Comparison of ENCODE assay signal across 1 cellular context in genomic region chr4:169009281-169010124, GRCh38.
TF ChIP-seq lines count a peak whose summit lies in the region.

No MANE protein-coding gene starts in this region.

TF ChIP-seq in K562, 482 proteins besides CTCF, POLR2A, EP300 and RAD21 (continued from another document and continues in another):
- no peak for TF ChIP-seq ARNT (IDR thresholded peaks at IDR 0.05)
- TF ChIP-seq MTA2 (IDR thresholded peaks at IDR 0.05; ENCODE audit: low read depth), result no peak
- peak; percentile 84; the same call in 1 of the 2 replicates for TF ChIP-seq BRD4 (IDR thresholded peaks at IDR 0.05)
- no peak for TF ChIP-seq HDAC1 (IDR thresholded peaks at IDR 0.05)
- no peak for TF ChIP-seq SNRNP70 (optimal IDR thresholded peaks at IDR 0.05; ENCODE audit: low read depth, low read length)
- no peak for TF ChIP-seq SAFB (IDR thresholded peaks at IDR 0.05; ENCODE audit: borderline replicate concordance, low read depth, low read length)
- no peak for TF ChIP-seq ZHX1 (conservative IDR thresholded peaks at IDR 0.05; ENCODE audit: low read length)
- TF ChIP-seq VEZF1 (CRISPR knock-in tag; IDR thresholded peaks at IDR 0.05), result peak; percentile 49; the same call in 1 of the 2 replicates
- TF ChIP-seq PML (IDR thresholded peaks at IDR 0.05; ENCODE audit: low read length), result no peak; the same call in 1 of the 2 replicates
- TF ChIP-seq BDP1 (IDR thresholded peaks at IDR 0.05; ENCODE audit: insufficient read depth, insufficient read length), result no peak
- TF ChIP-seq STAG1 (CRISPR knock-in tag; IDR thresholded peaks at IDR 0.05; ENCODE audit: borderline replicate concordance), result no peak
- no peak for TF ChIP-seq ZKSCAN1 (IDR thresholded peaks at IDR 0.05; ENCODE audit: low read depth, low read length)
- TF ChIP-seq ZNF12 (CRISPR knock-in tag; IDR thresholded peaks at IDR 0.05), result no peak
- no peak for TF ChIP-seq PTRF (tag; IDR thresholded peaks at IDR 0.05)
- peak; percentile 60; the same call in 1 of the 2 replicates for TF ChIP-seq SMARCA4 (IDR thresholded peaks at IDR 0.05)
- no peak for TF ChIP-seq ZNF232 (CRISPR knock-in tag; IDR thresholded peaks at IDR 0.05)
- TF ChIP-seq ZC3H4 (CRISPR knock-in tag; IDR thresholded peaks at IDR 0.05; ENCODE audit: borderline replicate concordance), result no peak
- TF ChIP-seq NCOA2 (IDR thresholded peaks at IDR 0.05; ENCODE audit: partially characterized antibody in 2 of 2), result no peak
- peak; percentile 93 for TF ChIP-seq ZNF511 (CRISPR knock-in tag; IDR thresholded peaks at IDR 0.05)
- no peak for TF ChIP-seq ARID3A (IDR thresholded peaks at IDR 0.05; ENCODE audit: borderline replicate concordance, low read depth, low read length)
- TF ChIP-seq USF1 (CRISPR knock-in tag; IDR thresholded peaks at IDR 0.05), result no peak
- no peak for TF ChIP-seq CBFA2T2 (conservative IDR thresholded peaks at IDR 0.05)
- TF ChIP-seq NR0B1 (IDR thresholded peaks at IDR 0.05; ENCODE audit: partially characterized antibody), result no peak
- no peak for TF ChIP-seq CBX3 (IDR thresholded peaks at IDR 0.05; ENCODE audit: borderline replicate concordance in 1 of 2, low read length in 2 of 2)
- TF ChIP-seq MYC (IDR thresholded peaks at IDR 0.05; ENCODE audit: low read depth, low read length), result peak; percentile 75
- no peak for TF ChIP-seq MYC (CRISPR knock-in tag; IDR thresholded peaks at IDR 0.05; ENCODE audit: borderline replicate concordance, low read depth)
- no peak for TF ChIP-seq GATAD2A (IDR thresholded peaks at IDR 0.05)
- TF ChIP-seq SAP30 (IDR thresholded peaks at IDR 0.05; ENCODE audit: borderline replicate concordance, insufficient read depth, low read depth, low read length, poor library complexity, severe bottlenecking), result no peak
- no peak for TF ChIP-seq XRCC5 (IDR thresholded peaks at IDR 0.05; ENCODE audit: low read depth, low read length)
- peak; percentile 97 for TF ChIP-seq MGA (IDR thresholded peaks at IDR 0.05)
- TF ChIP-seq POLR2B (IDR thresholded peaks at IDR 0.05; ENCODE audit: low read depth, partially characterized antibody), result no peak
- peak; percentile 82 for TF ChIP-seq ZFX (CRISPR knock-in tag; IDR thresholded peaks at IDR 0.05)
- peak; percentile 27 for TF ChIP-seq PHF20 (IDR thresholded peaks at IDR 0.05; ENCODE audit: partially characterized antibody)
- TF ChIP-seq CREB3 (tag; conservative IDR thresholded peaks at IDR 0.05; ENCODE audit: low read depth), result no peak; the same call in 1 of the 2 replicates
- TF ChIP-seq ASH1L (IDR thresholded peaks at IDR 0.05; ENCODE audit: borderline replicate concordance, low read depth, partially characterized antibody), result no peak
- no peak for TF ChIP-seq TRIM24 (IDR thresholded peaks at IDR 0.05)
- peak; percentile 15; the same call in 1 of the 2 replicates for TF ChIP-seq HMGXB4 (CRISPR knock-in tag; IDR thresholded peaks at IDR 0.05)
- no peak for TF ChIP-seq SETDB1 (IDR thresholded peaks at IDR 0.05; ENCODE audit: low read length)
- TF ChIP-seq ILK (tag; IDR thresholded peaks at IDR 0.05; ENCODE audit: borderline replicate concordance, low read depth), result no peak
